ENCODE assay signal across 8 cellular contexts in the genomic region with DNA sequence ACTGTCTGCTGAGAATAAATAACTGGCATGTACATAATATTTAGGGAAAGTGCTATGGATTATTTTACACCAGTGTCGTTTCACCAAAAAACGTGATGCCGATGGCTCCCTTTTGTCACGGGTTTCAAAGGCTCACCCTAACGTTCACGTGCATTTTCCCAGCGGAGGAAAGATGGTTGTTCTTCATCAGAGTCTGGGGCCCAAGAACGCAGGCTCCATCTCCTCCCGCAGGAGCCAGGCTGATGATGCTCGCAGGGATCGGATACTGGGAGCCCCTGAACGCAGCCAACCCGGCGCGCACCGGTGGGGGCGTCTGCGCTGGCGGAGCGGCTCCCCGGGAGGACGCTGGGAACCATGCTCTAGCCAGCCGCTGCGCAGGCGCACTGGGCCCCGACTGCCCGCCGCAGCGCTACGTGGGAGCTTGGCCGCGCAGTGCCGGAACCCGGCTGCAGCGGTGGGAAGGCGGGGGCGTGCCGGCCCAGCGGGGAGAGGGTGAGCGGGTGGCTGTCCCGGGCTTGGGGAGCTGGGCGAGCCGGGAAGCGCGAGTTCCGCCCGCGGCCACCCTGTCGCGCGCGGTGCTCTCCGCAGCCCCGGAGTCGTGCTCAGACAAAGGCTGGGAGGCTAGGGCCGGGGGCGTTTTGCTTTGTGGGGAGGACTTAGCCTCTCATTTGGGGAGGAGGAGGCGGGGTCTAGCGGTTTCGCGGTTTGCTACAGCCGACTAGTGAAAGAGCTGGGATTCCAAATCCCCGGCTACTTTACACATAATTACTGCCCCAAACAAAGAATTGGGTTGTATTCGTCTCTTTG. TPM values are rescaled to one million over a fixed set of nuclear protein-coding genes. Genes with fewer than 3 reads are reported as not detected.
DNase-seq lines count a peak whose midpoint lies in the region; ATAC-seq, FAIRE-seq and TF ChIP-seq lines count a peak whose summit lies in the region.

A gene (plus strand): TSS at position 793 of the 807 bp plus-strand sequence. CDS start 486 bp downstream, outside the sequence.

- in situ Hi-C loops in GM13977 (cut with MboI; ENCODE audit: low pct_unique_long_range_greater_than_20kb, low sequenced_read_pairs, unreplicated experiment): no loop called here

- peak within 1 kb of the TSS; percentile 78 for H3K4me3 Mint-ChIP-seq in T-helper 2 cell treated with Interferon-gamma antibody and Interleukin-4, amounts not matched to agents 5 μg/mL and 100 μg/mL, for 36 hours
- H3K4me3 Mint-ChIP-seq in astrocyte (ENCODE audit: unreplicated experiment): peak within 1 kb of the TSS; percentile 86

- DNase-seq in GM13977 (ENCODE audit: low spot score): peak; percentile 95
- DNase-seq in NCI-H187 (lab: John Stamatoyannopoulos, UW): peak; percentile 72 to 91
- DNase-seq in T-helper 2 cell treated with Interferon-gamma antibody and Interleukin-4, amounts not matched to agents 5 μg/mL and 100 μg/mL, for 36 hours (ENCODE audit: low spot score): peak; percentile 93
- DNase-seq in astrocyte (ENCODE audit: low read depth): peak; percentile 84
- DNase-seq in hepatic stellate cell (ENCODE audit: low spot score): peak; percentile 96
- DNase-seq in vagina (ENCODE audit: extremely low spot score in 2 of 2): no peak

- peak within 1 kb of the TSS; percentile 97 for H3K27ac ChIP-seq in astrocyte (ENCODE audit: low read depth, low read length)
- H3K27ac ChIP-seq in rectal smooth muscle tissue (ENCODE audit: low read depth, low read length): peak within 1 kb of the TSS; percentile 74
- H3K27ac ChIP-seq in vagina: peak within 1 kb of the TSS; percentile 64

- H3K4me1 Mint-ChIP-seq in T-helper 2 cell treated with Interferon-gamma antibody and Interleukin-4, amounts not matched to agents 5 μg/mL and 100 μg/mL, for 36 hours (ENCODE audit: low read depth): peaks cover 22% of the 10 kb centered on the region
- peaks cover 7% of the 10 kb centered on the region for H3K4me1 Mint-ChIP-seq in astrocyte (ENCODE audit: low read depth, unreplicated experiment)

- H3K9me3 Mint-ChIP-seq in T-helper 2 cell treated with Interferon-gamma antibody and Interleukin-4, amounts not matched to agents 5 μg/mL and 100 μg/mL, for 36 hours: peaks cover 49% of the 10 kb centered on the region
- H3K9me3 Mint-ChIP-seq in astrocyte (ENCODE audit: unreplicated experiment): peaks cover 37% of the 10 kb centered on the region

- peak within 1 kb of the TSS; percentile 94 for H3K4me2 ChIP-seq in astrocyte (ENCODE audit: low read length)

- intact Hi-C loops in vagina (cut with DNase I): no loop called here

- H3K27ac Mint-ChIP-seq in T-helper 2 cell treated with Interferon-gamma antibody and Interleukin-4, amounts not matched to agents 5 μg/mL and 100 μg/mL, for 36 hours: peak within 1 kb of the TSS; percentile 72
- H3K27ac Mint-ChIP-seq in astrocyte (ENCODE audit: unreplicated experiment): peak within 1 kb of the TSS; percentile 89

- H3K9ac ChIP-seq in astrocyte (ENCODE audit: low read length): peak within 1 kb of the TSS; percentile 89
- H3K9ac ChIP-seq in rectal smooth muscle tissue (ENCODE audit: low read length): peak within 1 kb of the TSS; percentile 22

- H3K27me3 ChIP-seq in astrocyte (ENCODE audit: insufficient read depth, low read length) (no peaks in the 10 kb centered on the region), rectal smooth muscle tissue (ENCODE audit: control insufficient read depth, insufficient read depth, low read length) (no peaks in the 10 kb centered on the region), vagina (no peaks in the 10 kb centered on the region)

- peaks cover 4% of the 10 kb centered on the region for H3K36me3 ChIP-seq in astrocyte (ENCODE audit: insufficient read depth, low read length)
- H3K36me3 ChIP-seq in rectal smooth muscle tissue (ENCODE audit: control insufficient read depth, insufficient read depth, low read length): peaks cover 2% of the 10 kb centered on the region
- H3K36me3 ChIP-seq in vagina: no peaks in the 10 kb centered on the region

- H3K27me3 Mint-ChIP-seq in T-helper 2 cell treated with Interferon-gamma antibody and Interleukin-4, amounts not matched to agents 5 μg/mL and 100 μg/mL, for 36 hours (ENCODE audit: low read depth): no peaks in the 10 kb centered on the region
- H3K27me3 Mint-ChIP-seq in astrocyte (ENCODE audit: low read depth, unreplicated experiment): no peaks in the 10 kb centered on the region

- H2AFZ ChIP-seq in astrocyte (ENCODE audit: low read depth, low read length): peak within 1 kb of the TSS; percentile 97

- no peak for FAIRE-seq in astrocyte (lab: Jason Lieb, UNC)

- H3K4me1 ChIP-seq in astrocyte (ENCODE audit: insufficient read depth, low read length) (peaks cover 13% of the 10 kb centered on the region), rectal smooth muscle tissue (ENCODE audit: control insufficient read depth, insufficient read depth, low read length) (no peaks in the 10 kb centered on the region), vagina (peaks cover 6% of the 10 kb centered on the region)

- peak; percentile 22 for TF ChIP-seq CTCF in GM13977 (IDR thresholded peaks at IDR 0.05; ENCODE audit: extremely low read depth, insufficient read depth, missing control alignments)
- no peak for TF ChIP-seq CTCF in astrocyte (IDR thresholded peaks at IDR 0.05; ENCODE audit: insufficient read depth, low read depth, low read length)
- TF ChIP-seq CTCF in vagina (IDR thresholded peaks at IDR 0.05): no peak

- peaks cover 44% of the 10 kb centered on the region for H3K36me3 Mint-ChIP-seq in T-helper 2 cell treated with Interferon-gamma antibody and Interleukin-4, amounts not matched to agents 5 μg/mL and 100 μg/mL, for 36 hours (ENCODE audit: low read depth)
- H3K36me3 Mint-ChIP-seq in astrocyte (ENCODE audit: low read depth, unreplicated experiment): peaks cover 35% of the 10 kb centered on the region

- peaks cover 24% of the 10 kb centered on the region for H3K79me2 ChIP-seq in astrocyte (ENCODE audit: insufficient read depth, low read length)

- peak; percentile 90 for ATAC-seq in HG02885 (IDR thresholded peaks at IDR 0.05; ENCODE audit: poor library complexity, unreplicated experiment)

- peak within 1 kb of the TSS; percentile 78 for H3K4me3 ChIP-seq in astrocyte (ENCODE audit: insufficient read depth, low read depth, low read length)
- peak within 1 kb of the TSS; percentile 80 for H3K4me3 ChIP-seq in rectal smooth muscle tissue (ENCODE audit: low read length)
- peak within 1 kb of the TSS; percentile 65 to 78 for H3K4me3 ChIP-seq in vagina

- H3K9me3 ChIP-seq in astrocyte (ENCODE audit: insufficient read depth, low read depth, low read length) (peaks cover 21% of the 10 kb centered on the region), vagina (peaks cover 3% of the 10 kb centered on the region)

- no peak for TF ChIP-seq POLR2A in vagina (IDR thresholded peaks at IDR 0.05)

- no peaks in the 10 kb centered on the region for H4K20me1 ChIP-seq in astrocyte (ENCODE audit: insufficient read depth, low read length)

RNA-seq across cellular contexts. Expression of the gene that starts here (rescaled TPM):
- total RNA-seq in astrocyte: 4.3 and 5.4 TPM in 2 replicates
- 1.2 TPM for total RNA-seq in vagina

Comparison
In these comparisons a context has a peak if more than half of its experiments do, and no peak if none do; other contexts are left out.
1. DNase-seq: peak in GM13977 (single experiment), NCI-H187 (2 of 2), T-helper 2 cell treated with Interferon-gamma antibody and Interleukin-4, amounts not matched to agents 5 μg/mL and 100 μg/mL, for 36 hours (single experiment), astrocyte (single experiment) and hepatic stellate cell (single experiment); none in vagina (0 of 2).
2. Peak in every context shown above with its lines, with median percentiles within 50 percentile points of each other: H3K27ac ChIP-seq and H3K4me3 ChIP-seq.